ENCODE assay signal across 1 cellular context in genomic region chr5:10262121-10262774, GRCh38.
TF ChIP-seq lines count a peak whose summit lies in the region.

No MANE protein-coding gene starts in this region.

TF ChIP-seq in Ishikawa, 13 proteins besides CTCF, POLR2A, EP300 and RAD21 (continued from another document):
- TF ChIP-seq REST (IDR thresholded peaks at IDR 0.05; ENCODE audit: low read depth): no peak
